Comparison of ENCODE assay signal across 29 cellular contexts in genomic region chr14:90829677-90830076, GRCh38. TPM values are rescaled to one million over a fixed set of nuclear protein-coding genes. Genes with fewer than 3 reads are reported as not detected.
DNase-seq lines count a peak whose midpoint lies in the region; ATAC-seq and TF ChIP-seq lines count a peak whose summit lies in the region.
"Had no signal": no experiment of that assay in that cellular context is flagged by ENCODE, and none has a peak within 500 bp of the region (broad histone marks: within the 10 kb centered on the region; RNA-seq: fewer than 3 reads in every experiment).

No MANE protein-coding gene starts in this region.

- H3K4me1 Mint-ChIP-seq in activated CD8-positive, alpha-beta T cell treated with anti-CD3 and anti-CD28 coated beads, Interleukin-2, amount 10 ng/mL, durations not matched to agents 7 days and 5 days (ENCODE audit: low read depth): peaks cover 26% of the 10 kb centered on the region
- peaks cover 22% of the 10 kb centered on the region for H3K4me1 Mint-ChIP-seq in activated CD8-positive, alpha-beta T cell treated with anti-CD3 and anti-CD28 coated beads for 36 hours (ENCODE audit: low read depth)
- peaks cover 10% of the 10 kb centered on the region for H3K4me1 Mint-ChIP-seq in chondrocyte (ENCODE audit: low read depth)

- H3K9me1 ChIP-seq in IMR-90 (ENCODE audit: insufficient read depth, low read length): peaks cover 8% of the 10 kb centered on the region; the same call in 1 of the 2 replicates

- H2BK5ac ChIP-seq in IMR-90 (ENCODE audit: low read depth, low read length, poor library complexity, severe bottlenecking): no peak overlapping the region

- H3K27me3 Mint-ChIP-seq in activated CD8-positive, alpha-beta T cell treated with anti-CD3 and anti-CD28 coated beads, Interleukin-2, amount 10 ng/mL, durations not matched to agents 7 days and 5 days (ENCODE audit: low read depth): peaks cover 8% of the 10 kb centered on the region
- no peaks in the 10 kb centered on the region for H3K27me3 Mint-ChIP-seq in activated CD8-positive, alpha-beta T cell treated with anti-CD3 and anti-CD28 coated beads for 36 hours
- H3K27me3 Mint-ChIP-seq in chondrocyte (ENCODE audit: low read depth): peaks cover 1% of the 10 kb centered on the region

- no peak for TF ChIP-seq POLR2A in IMR-90 (IDR thresholded peaks at IDR 0.05; ENCODE audit: low read depth, low read length)
- TF ChIP-seq POLR2A in spleen (IDR thresholded peaks at IDR 0.05): no peak

- TF ChIP-seq CTCF in activated CD8-positive, alpha-beta T cell treated with anti-CD3 and anti-CD28 coated beads for 36 hours (IDR thresholded peaks at IDR 0.05): no peak
- TF ChIP-seq CTCF in IMR-90 (conservative IDR thresholded peaks at IDR 0.05; ENCODE audit: low read depth, low read length) (no peak), chondrocyte (IDR thresholded peaks at IDR 0.05) (no peak), spleen (IDR thresholded peaks at IDR 0.05 in 8 of 11, conservative IDR thresholded peaks at IDR 0.05 in 3 of 11) (no peak)

- no peak overlapping the region for H4K91ac ChIP-seq in IMR-90 (ENCODE audit: insufficient read depth, low read depth, low read length)

- H3K4me2 ChIP-seq in IMR-90 (ENCODE audit: low read depth, low read length): no peak overlapping the region

- H3K79me1 ChIP-seq in IMR-90 (ENCODE audit: low read depth in 1 of 2, low read length in 2 of 2): no peaks in the 10 kb centered on the region

- WGBS in IMR-90 (ENCODE audit: extremely low coverage in 2 of 2, insufficient read length in 1 of 2), 2 experiments: no CpG with 5 or more reads among the region's 4 CpGs
- WGBS in spleen, 5 donors: 87 to 93% (median 90%) methylated on average over 3 to 4 of the region's 4 CpGs

- peaks cover 3% of the 10 kb centered on the region for H3K9me3 Mint-ChIP-seq in activated CD8-positive, alpha-beta T cell treated with anti-CD3 and anti-CD28 coated beads, Interleukin-2, amount 10 ng/mL, durations not matched to agents 7 days and 5 days (ENCODE audit: insufficient read depth)
- H3K9me3 Mint-ChIP-seq in activated CD8-positive, alpha-beta T cell treated with anti-CD3 and anti-CD28 coated beads for 36 hours: peaks cover 2% of the 10 kb centered on the region
- H3K9me3 Mint-ChIP-seq in chondrocyte (ENCODE audit: low read depth): no peaks in the 10 kb centered on the region

- H3K4me3 Mint-ChIP-seq in activated CD8-positive, alpha-beta T cell treated with anti-CD3 and anti-CD28 coated beads, Interleukin-2, amount 10 ng/mL, durations not matched to agents 7 days and 5 days: no peak overlapping the region
- H3K4me3 Mint-ChIP-seq in activated CD8-positive, alpha-beta T cell treated with anti-CD3 and anti-CD28 coated beads for 36 hours: no peak overlapping the region
- no peak overlapping the region for H3K4me3 Mint-ChIP-seq in chondrocyte (ENCODE audit: unreplicated experiment)

- H3K23ac ChIP-seq in IMR-90 (ENCODE audit: low read depth, low read length): no peak overlapping the region

- no peak overlapping the region for H3K56ac ChIP-seq in IMR-90 (ENCODE audit: extremely low read depth, insufficient read depth, low read length)

- H3K36me3 ChIP-seq in IMR-90 (ENCODE audit: control insufficient read depth, insufficient read depth, low read length): no peaks in the 10 kb centered on the region
- no peaks in the 10 kb centered on the region for H3K36me3 ChIP-seq in spleen
- H3K36me3 ChIP-seq: BE2C, brain microvascular endothelial cell, esophagus squamous epithelium, HAP-1, prostate gland, SJCRH30, tibial artery had no signal

- H4K8ac ChIP-seq in IMR-90 (ENCODE audit: low read depth in 2 of 2, low read length in 2 of 2): no peak overlapping the region

- H3K14ac ChIP-seq in IMR-90 (replicated peaks; ENCODE audit: low read depth, low read length): no peak overlapping the region

- peak overlapping the region; percentile 43 for H2AFZ ChIP-seq in IMR-90 (replicated peaks; ENCODE audit: low read length, poor library complexity)

- no peak overlapping the region for H3K18ac ChIP-seq in IMR-90 (ENCODE audit: low read depth, low read length)

- H3K27ac ChIP-seq in IMR-90 (ENCODE audit: insufficient read depth, low read length) (no peak overlapping the region), spleen (peak overlapping the region in 7 of 8 donors; percentile 85 to 95 (median 92))
- H3K27ac ChIP-seq: brain microvascular endothelial cell, foreskin keratinocyte, prostate gland, SJCRH30 had no signal

- H2AK5ac ChIP-seq in IMR-90 (ENCODE audit: low read depth, low read length): no peak overlapping the region

- BruUV-seq in IMR-90 (replicated peaks; lab: Mats Ljungman, UMichigan): no TSS peak

- no peak overlapping the region for H2AK9ac ChIP-seq in IMR-90 (replicated peaks; ENCODE audit: low read depth, low read length, poor library complexity)

- no peak overlapping the region for H2BK20ac ChIP-seq in IMR-90 (ENCODE audit: low read depth, low read length)

- ATAC-seq in activated CD8-positive, alpha-beta T cell treated with anti-CD3 and anti-CD28 coated beads, Interleukin-2, amount 10 ng/mL, durations not matched to agents 7 days and 5 days: no peak
- no peak for ATAC-seq in activated CD8-positive, alpha-beta T cell treated with anti-CD3 and anti-CD28 coated beads for 36 hours
- no peak for ATAC-seq in IMR-90 (ENCODE audit: low read depth)
- ATAC-seq in HG03520 (IDR thresholded peaks at IDR 0.05; ENCODE audit: unreplicated experiment): no peak
- ATAC-seq in GM19452 (IDR thresholded peaks at IDR 0.05; ENCODE audit: unreplicated experiment): no peak
- ATAC-seq: foreskin keratinocyte; naive thymus-derived CD4-positive, alpha-beta T cell had no signal

- POLR2A ChIA-PET in activated CD8-positive, alpha-beta T cell treated with anti-CD3 and anti-CD28 coated beads, Interleukin-2, amount 10 ng/mL, durations not matched to agents 7 days and 5 days (lab: Charles Lee): interaction anchor here (0.6 kb wide), 1 partner anchor 573 kb away, joined by 3 read pairs; the partner anchor contains the start of gene PSMC1
- POLR2A ChIA-PET in activated CD8-positive, alpha-beta T cell treated with anti-CD3 and anti-CD28 coated beads for 36 hours (lab: Charles Lee): interaction anchor here (0.6 to 0.7 kb wide), 2 partner anchors 146 to 269 kb away, joined by 3 to 4 read pairs; no protein-coding TSS in a partner anchor
- POLR2A ChIA-PET in IMR-90 (lab: Charles Lee; ENCODE audit: unreplicated experiment): no interaction called here

- H4K5ac ChIP-seq in IMR-90 (ENCODE audit: low read depth, low read length): no peak overlapping the region

- dilution Hi-C loops in IMR-90 (cut with HindIII; ENCODE audit: low sequenced_read_pairs, unreplicated experiment): no loop called here

- no peak overlapping the region for H3K4me3 ChIP-seq in IMR-90 (ENCODE audit: insufficient read depth, low read depth, low read length)
- no peak overlapping the region for H3K4me3 ChIP-seq in spleen
- H3K4me3 ChIP-seq: esophagus squamous epithelium, HAP-1, prostate gland, SJCRH30 had no signal

- no peaks in the 10 kb centered on the region for H3K9me3 ChIP-seq in IMR-90 (ENCODE audit: control insufficient read depth, insufficient read depth, low read length)
- peaks cover 0 to 6% (median 4%) of the 10 kb centered on the region in 8 donors for H3K9me3 ChIP-seq in spleen
- H3K9me3 ChIP-seq: BE2C, esophagus squamous epithelium, HAP-1, prostate gland, SJCRH30 had no signal

- in situ Hi-C loops in IMR-90 (cut with MboI; ENCODE audit: low sequenced_read_pairs): no loop called here

- H3K36me3 Mint-ChIP-seq in activated CD8-positive, alpha-beta T cell treated with anti-CD3 and anti-CD28 coated beads, Interleukin-2, amount 10 ng/mL, durations not matched to agents 7 days and 5 days (ENCODE audit: low read depth): peaks cover 9% of the 10 kb centered on the region
- no peaks in the 10 kb centered on the region for H3K36me3 Mint-ChIP-seq in activated CD8-positive, alpha-beta T cell treated with anti-CD3 and anti-CD28 coated beads for 36 hours (ENCODE audit: low read depth)
- H3K36me3 Mint-ChIP-seq in chondrocyte (ENCODE audit: low read depth): no peaks in the 10 kb centered on the region

- H3K27ac Mint-ChIP-seq in activated CD8-positive, alpha-beta T cell treated with anti-CD3 and anti-CD28 coated beads, Interleukin-2, amount 10 ng/mL, durations not matched to agents 7 days and 5 days: peak overlapping the region; percentile 49
- no peak overlapping the region for H3K27ac Mint-ChIP-seq in activated CD8-positive, alpha-beta T cell treated with anti-CD3 and anti-CD28 coated beads for 36 hours
- no peak overlapping the region for H3K27ac Mint-ChIP-seq in chondrocyte (ENCODE audit: unreplicated experiment)

- H2BK120ac ChIP-seq in IMR-90 (ENCODE audit: low read depth, low read length): no peak overlapping the region

- H3K4me1 ChIP-seq in IMR-90 (ENCODE audit: control insufficient read depth, insufficient read depth, low read length): peaks cover 7% of the 10 kb centered on the region
- H3K4me1 ChIP-seq in spleen: peaks cover 8 to 26% (median 22%) of the 10 kb centered on the region in 6 donors
- H3K4me1 ChIP-seq: BE2C, foreskin keratinocyte, prostate gland had no signal

- intact Hi-C loops in activated CD8-positive, alpha-beta T cell treated with anti-CD3 and anti-CD28 coated beads for 36 hours (cut with micrococcal nuclease): no loop called here
- intact Hi-C loops in IMR-90 (cut with micrococcal nuclease): no loop called here
- intact Hi-C loops in spleen (cut with DNase I; ENCODE audit: low total_unique reads): no loop called here

- no peak overlapping the region for H3K4ac ChIP-seq in IMR-90 (ENCODE audit: low read depth, low read length)

- H4K20me1 ChIP-seq in IMR-90 (ENCODE audit: insufficient read depth, low read length): no peaks in the 10 kb centered on the region

- no peak overlapping the region for H2BK15ac ChIP-seq in IMR-90 (ENCODE audit: low read depth, low read length)

- H3K27me3 ChIP-seq in IMR-90 (ENCODE audit: control insufficient read depth, insufficient read depth, low read length): peaks cover 4% of the 10 kb centered on the region; the same call in 1 of the 2 replicates
- H3K27me3 ChIP-seq in spleen (replicated peaks in 1 of 7): no peaks in the 10 kb centered on the region
- H3K27me3 ChIP-seq: BE2C, brain microvascular endothelial cell, dorsolateral prefrontal cortex, esophagus squamous epithelium, foreskin keratinocyte, SJCRH30, tibial artery had no signal

- CTCF ChIA-PET in activated CD8-positive, alpha-beta T cell treated with anti-CD3 and anti-CD28 coated beads, Interleukin-2, amount 10 ng/mL, durations not matched to agents 7 days and 5 days (lab: Charles Lee): no interaction called here
- CTCF ChIA-PET in activated CD8-positive, alpha-beta T cell treated with anti-CD3 and anti-CD28 coated beads for 36 hours (lab: Charles Lee): no interaction called here
- CTCF ChIA-PET in IMR-90 (lab: Yijun Ruan, JAX): no interaction called here

- no peak overlapping the region for H3K9ac ChIP-seq in IMR-90 (ENCODE audit: low read depth, low read length)

- DNase-seq in activated CD8-positive, alpha-beta T cell treated with anti-CD3 and anti-CD28 coated beads, Interleukin-2, amount 10 ng/mL, durations not matched to agents 7 days and 5 days: no peak
- DNase-seq in activated CD8-positive, alpha-beta T cell treated with anti-CD3 and anti-CD28 coated beads for 36 hours: no peak
- DNase-seq in IMR-90 (no peak), chondrocyte (ENCODE audit: low spot score) (peak; percentile 71), spleen (peak; percentile 72), A172 (ENCODE audit: low spot score) (no peak)
- DNase-seq: activated CD4-positive, CD25-positive, alpha-beta regulatory T cell; activated naive CD4-positive, alpha-beta T cell treated with Interleukin-2 at 50 U/mL for 16 hours; amniotic stem cell; BE2C; brain microvascular endothelial cell; cerebellar nuclear complex; esophagus squamous epithelium; foreskin keratinocyte; head of caudate nucleus; midbrain; naive thymus-derived CD4-positive, alpha-beta T cell; NCI-H146; NCI-H446; NCI-H748 treated with DMSO at 0.1 percent for 48 hours; occipital lobe; SJCRH30; stimulated activated CD4-positive, alpha-beta T cell treated with anti-CD3 and anti-CD28 coated beads, Interleukin-4, amount 100 ng/mL, for 1 hour had no signal

- no peak for TF ChIP-seq RAD21 in IMR-90 (IDR thresholded peaks at IDR 0.05; ENCODE audit: low read length)

RNA-seq across cellular contexts. Expression of gene TTC7B, which starts 13.4 kb away (rescaled TPM):
- total RNA-seq in activated CD8-positive, alpha-beta T cell treated with anti-CD3 and anti-CD28 coated beads, Interleukin-2, amount 10 ng/mL, durations not matched to agents 7 days and 5 days: 1 to 10 TPM; 5.3 to 6.8 TPM
- total RNA-seq in activated CD8-positive, alpha-beta T cell treated with anti-CD3 and anti-CD28 coated beads for 36 hours: 1 to 10 TPM; 5.6 to 7.8 TPM
- total RNA-seq in IMR-90 (2012; rRNA removed): 16.1 and 18.1 TPM in 2 replicates
- polyA plus RNA-seq in IMR-90 (2012; rRNA removed): 35.3 and 42.6 TPM in 2 replicates
- polyA plus RNA-seq in IMR-90 (2012; cell fraction: cytosol; rRNA removed): 26.9 and 28.3 TPM in 2 replicates
- polyA plus RNA-seq in IMR-90 (2012; cell fraction: nucleus; rRNA removed; ENCODE audit: low replicate concordance): 30.5 and 31.5 TPM in 2 replicates
- 29.9 to 45.6 TPM (median 40.3 TPM) in 3 replicates for total RNA-seq in chondrocyte
- 10 to 100 TPM; 54.1 to 98.4 (median 64.7) TPM for total RNA-seq in spleen
- 10 to 100 TPM in 1 of 3 donors, 1 to 10 TPM in 2; 6.6 to 16.0 (median 6.7) TPM for polyA plus RNA-seq in spleen
- 40.2 and 49.0 TPM in 2 replicates for total RNA-seq in A172 (2014; rRNA removed; shearing (Covaris generic))

Comparison
In these comparisons a context has a peak if more than half of its experiments do, and no peak if none do; other contexts are left out.
1. DNase-seq: peak in chondrocyte (single experiment) and spleen (single experiment); none in activated CD8-positive, alpha-beta T cell treated with anti-CD3 and anti-CD28 coated beads, Interleukin-2, amount 10 ng/mL, durations not matched to agents 7 days and 5 days (single experiment), activated CD8-positive, alpha-beta T cell treated with anti-CD3 and anti-CD28 coated beads for 36 hours (single experiment), IMR-90 (single experiment) and A172 (single experiment).